12 cellular contexts compared by ENCODE assay signal in genomic region chr7:44126574-44126973, GRCh38. TPM values are rescaled to one million over a fixed set of nuclear protein-coding genes. Genes with fewer than 3 reads are reported as not detected.
"Had no signal": no experiment of that assay in that cellular context is flagged by ENCODE, and none has a peak within 500 bp of the region (broad histone marks: within the 10 kb centered on the region; RNA-seq: fewer than 3 reads in every experiment).

No MANE protein-coding gene starts in this region.

RNA-seq across cellular contexts. Expression of gene MYL7, which starts 14.6 kb away (rescaled TPM):
- total RNA-seq: naive thymus-derived CD4-positive, alpha-beta T cell; natural killer cell; occipital lobe; osteoblast; renal cortical epithelial cell; sigmoid colon; stomach; subcutaneous adipose tissue; thoracic aorta; thyroid gland; tibial nerve; uterus had no signal
- polyA plus RNA-seq: naive thymus-derived CD4-positive, alpha-beta T cell had no signal
